Comparison of ENCODE assay signal across 15 cellular contexts in the genomic region with DNA sequence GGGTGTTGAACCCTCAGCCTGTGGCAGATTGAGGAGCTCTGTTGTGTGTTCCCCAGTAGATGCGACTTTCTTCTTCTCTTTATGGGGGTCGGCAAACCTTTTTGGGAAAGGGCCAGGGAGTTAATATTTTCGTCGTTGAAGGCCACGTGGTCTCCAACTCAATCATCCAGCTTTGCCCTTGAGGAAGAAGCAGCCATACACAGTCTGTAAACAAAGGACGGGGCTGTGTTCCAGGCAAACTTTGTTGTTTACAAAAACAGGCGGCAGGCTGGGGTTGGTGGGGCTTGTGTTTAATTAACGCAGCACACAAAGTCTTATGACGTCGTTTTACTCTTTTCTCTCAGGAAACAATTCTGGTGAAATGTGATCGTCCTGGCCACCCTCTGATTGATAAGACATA. TPM values are rescaled to one million over a fixed set of nuclear protein-coding genes. Genes with fewer than 3 reads are reported as not detected.
"Had no signal": no experiment of that assay in that cellular context is flagged by ENCODE, and none has a peak within 500 bp of the region (broad histone marks: within the 10 kb centered on the region; RNA-seq: fewer than 3 reads in every experiment).

No MANE protein-coding gene starts in this region.

- H3K4me1 Mint-ChIP-seq: neural crest cell had no signal

- H3K27ac ChIP-seq: gastroesophageal sphincter, pancreas, thyroid gland had no signal

- DNase-seq: activated CD4-positive, alpha-beta T cell treated with anti-CD3 and anti-CD28 coated beads, Interleukin-2, amount 50 U/mL, for 4 hours; activated CD4-positive, CD25-positive, alpha-beta regulatory T cell treated with anti-CD3 and anti-CD28 coated beads, Interleukin-2, amount 50 U/mL, for 72 hours; activated effector memory CD4-positive, alpha-beta T cell treated with anti-CD3 and anti-CD28 coated beads, Interleukin-2, amount 50 U/mL, for 16 hours; activated T-cell treated with anti-CD3 and anti-CD28 coated beads, Interleukin-2, amount 50 U/mL, for 24 hours; amniotic stem cell; cerebellar nuclear complex; T-helper 9 cell; thyroid gland had no signal

- ATAC-seq: activated naive CD4-positive, alpha-beta T cell treated with anti-CD3 and anti-CD28 coated beads, Interleukin-2, amount 50 U/mL, for 72 hours; gastroesophageal sphincter; pancreas had no signal

- H3K4me3 ChIP-seq: gastroesophageal sphincter, pancreas, skin epidermis, thyroid gland had no signal

- H3K27ac Mint-ChIP-seq: activated naive CD4-positive, alpha-beta T cell treated with anti-CD3 and anti-CD28 coated beads, Interleukin-2, amount 50 U/mL, for 72 hours; activated T-cell treated with anti-CD3 and anti-CD28 coated beads, Interleukin-2, amount 50 U/mL, for 24 hours had no signal

- H3K36me3 ChIP-seq: gastroesophageal sphincter, pancreas, thyroid gland had no signal

- H3K9me3 ChIP-seq: pancreas, thyroid gland had no signal

- H3K4me1 ChIP-seq: gastroesophageal sphincter, pancreas, thyroid gland had no signal

- H3K4me3 Mint-ChIP-seq: activated T-cell treated with anti-CD3 and anti-CD28 coated beads, Interleukin-2, amount 50 U/mL, for 24 hours; brain; neural crest cell had no signal

- H3K27me3 ChIP-seq: pancreas, thyroid gland had no signal

RNA-seq across cellular contexts. Expression of gene KIF25, which starts 20.2 kb away (rescaled TPM):
- total RNA-seq: activated naive CD4-positive, alpha-beta T cell treated with anti-CD3 and anti-CD28 coated beads, Interleukin-2, amount 50 U/mL, for 72 hours; thyroid gland had no signal
- polyA plus RNA-seq: fibroblast of lung had no signal
